ENCODE assay signal across 21 cellular contexts in genomic region chrX:9037296-9037695, GRCh38. TPM values are rescaled to one million over a fixed set of nuclear protein-coding genes. Genes with fewer than 3 reads are reported as not detected.
DNase-seq lines count a peak whose midpoint lies in the region; ATAC-seq and TF ChIP-seq lines count a peak whose summit lies in the region.
"Had no signal": no experiment of that assay in that cellular context is flagged by ENCODE, and none has a peak within 500 bp of the region (broad histone marks: within the 10 kb centered on the region; RNA-seq: fewer than 3 reads in every experiment).

No MANE protein-coding gene starts in this region.

- no peaks in the 10 kb centered on the region for H3K27me3 ChIP-seq in neural progenitor cell

- no peaks in the 10 kb centered on the region for H3K27me3 Mint-ChIP-seq in activated naive CD8-positive, alpha-beta T cell treated with anti-CD3 and anti-CD28 coated beads for 36 hours
- H3K27me3 Mint-ChIP-seq in activated naive CD8-positive, alpha-beta T cell treated with anti-CD3 and anti-CD28 coated beads, Interleukin-2, amount 50 U/mL, for 24 hours, result no peaks in the 10 kb centered on the region
- peaks cover 3% of the 10 kb centered on the region for H3K27me3 Mint-ChIP-seq in neural progenitor cell (ENCODE audit: insufficient read depth, low read depth)
- no peaks in the 10 kb centered on the region for H3K27me3 Mint-ChIP-seq in activated naive CD4-positive, alpha-beta T cell treated with anti-CD3 and anti-CD28 coated beads, Interleukin-2, amount 10 ng/mL, durations not matched to agents 7 days and 5 days
- H3K27me3 Mint-ChIP-seq: CD4-positive, alpha-beta memory T cell had no signal

- no peak overlapping the region for H3K4me3 ChIP-seq in neural progenitor cell
- H3K4me3 ChIP-seq: GM23338 had no signal

- DNase-seq in activated naive CD8-positive, alpha-beta T cell treated with anti-CD3 and anti-CD28 coated beads for 36 hours, result no peak
- DNase-seq in activated naive CD8-positive, alpha-beta T cell treated with anti-CD3 and anti-CD28 coated beads, Interleukin-2, amount 50 U/mL, for 24 hours, result no peak
- DNase-seq in M059J (ENCODE audit: low read depth) (peak; percentile 5), amniotic epithelial cell (ENCODE audit: low read depth) (peak; percentile 5), neural progenitor cell (ENCODE audit: low spot score) (no peak), RKO (ENCODE audit: low spot score) (no peak)
- no peak for DNase-seq in activated naive CD4-positive, alpha-beta T cell treated with anti-CD3 and anti-CD28 coated beads, Interleukin-2, amount 10 ng/mL, durations not matched to agents 7 days and 5 days
- DNase-seq: 8988T; C1 segment of cervical spinal cord; Calu3; CD4-positive, alpha-beta memory T cell; COR-L47; DMS53; DMS79 treated with DMSO at 0.1 percent for 48 hours; GF-D8; H9 had no signal

- no peaks in the 10 kb centered on the region for H3K36me3 ChIP-seq in neural progenitor cell

- no peak overlapping the region for H3K9ac ChIP-seq in neural progenitor cell

- H3K79me2 ChIP-seq in neural progenitor cell (ENCODE audit: low read depth), result no peaks in the 10 kb centered on the region

- no peaks in the 10 kb centered on the region for H3F3A ChIP-seq in neural progenitor cell (ENCODE audit: low read depth)

- H3K4me1 Mint-ChIP-seq in activated naive CD8-positive, alpha-beta T cell treated with anti-CD3 and anti-CD28 coated beads for 36 hours, result peaks cover 2% of the 10 kb centered on the region
- H3K4me1 Mint-ChIP-seq in activated naive CD8-positive, alpha-beta T cell treated with anti-CD3 and anti-CD28 coated beads, Interleukin-2, amount 50 U/mL, for 24 hours, result peaks cover 8% of the 10 kb centered on the region
- H3K4me1 Mint-ChIP-seq in neural progenitor cell, result no peaks in the 10 kb centered on the region
- peaks cover 6% of the 10 kb centered on the region for H3K4me1 Mint-ChIP-seq in activated naive CD4-positive, alpha-beta T cell treated with anti-CD3 and anti-CD28 coated beads, Interleukin-2, amount 10 ng/mL, durations not matched to agents 7 days and 5 days

- no peaks in the 10 kb centered on the region for H3K9me3 ChIP-seq in neural progenitor cell (ENCODE audit: low read depth)

- H3K4me2 ChIP-seq in neural progenitor cell, result no peak overlapping the region
- H3K4me2 ChIP-seq: GM23338 had no signal

- no peak for ATAC-seq in activated naive CD8-positive, alpha-beta T cell treated with anti-CD3 and anti-CD28 coated beads, Interleukin-2, amount 50 U/mL, for 24 hours
- ATAC-seq: GM23338, HCT116 had no signal

- H3K27ac Mint-ChIP-seq in activated naive CD8-positive, alpha-beta T cell treated with anti-CD3 and anti-CD28 coated beads for 36 hours, result peak overlapping the region; percentile 40
- H3K27ac Mint-ChIP-seq in activated naive CD8-positive, alpha-beta T cell treated with anti-CD3 and anti-CD28 coated beads, Interleukin-2, amount 50 U/mL, for 24 hours, result no peak overlapping the region
- no peak overlapping the region for H3K27ac Mint-ChIP-seq in neural progenitor cell
- H3K27ac Mint-ChIP-seq in activated naive CD4-positive, alpha-beta T cell treated with anti-CD3 and anti-CD28 coated beads, Interleukin-2, amount 10 ng/mL, durations not matched to agents 7 days and 5 days, result no peak overlapping the region
- H3K27ac Mint-ChIP-seq: GM23338, H9 had no signal

- peaks cover 2% of the 10 kb centered on the region for H3K36me3 Mint-ChIP-seq in activated naive CD8-positive, alpha-beta T cell treated with anti-CD3 and anti-CD28 coated beads for 36 hours
- no peaks in the 10 kb centered on the region for H3K36me3 Mint-ChIP-seq in activated naive CD8-positive, alpha-beta T cell treated with anti-CD3 and anti-CD28 coated beads, Interleukin-2, amount 50 U/mL, for 24 hours (ENCODE audit: low read depth)
- no peaks in the 10 kb centered on the region for H3K36me3 Mint-ChIP-seq in neural progenitor cell
- H3K36me3 Mint-ChIP-seq in activated naive CD4-positive, alpha-beta T cell treated with anti-CD3 and anti-CD28 coated beads, Interleukin-2, amount 10 ng/mL, durations not matched to agents 7 days and 5 days, result no peaks in the 10 kb centered on the region
- H3K36me3 Mint-ChIP-seq: CD4-positive, alpha-beta memory T cell had no signal

- H4K20me1 ChIP-seq in neural progenitor cell (ENCODE audit: low read depth), result no peaks in the 10 kb centered on the region

- H2AFZ ChIP-seq in neural progenitor cell (replicated peaks), result peak overlapping the region; percentile 34
- H2AFZ ChIP-seq: GM23338 had no signal

- CTCF ChIA-PET in activated naive CD4-positive, alpha-beta T cell treated with anti-CD3 and anti-CD28 coated beads, Interleukin-2, amount 10 ng/mL, durations not matched to agents 7 days and 5 days (lab: Charles Lee), result no interaction called here

- no peak overlapping the region for H3K27ac ChIP-seq in neural progenitor cell

- H3K4me3 Mint-ChIP-seq in activated naive CD8-positive, alpha-beta T cell treated with anti-CD3 and anti-CD28 coated beads for 36 hours, result no peak overlapping the region
- no peak overlapping the region for H3K4me3 Mint-ChIP-seq in activated naive CD8-positive, alpha-beta T cell treated with anti-CD3 and anti-CD28 coated beads, Interleukin-2, amount 50 U/mL, for 24 hours
- H3K4me3 Mint-ChIP-seq in neural progenitor cell, result no peak overlapping the region
- no peak overlapping the region for H3K4me3 Mint-ChIP-seq in activated naive CD4-positive, alpha-beta T cell treated with anti-CD3 and anti-CD28 coated beads, Interleukin-2, amount 10 ng/mL, durations not matched to agents 7 days and 5 days
- H3K4me3 Mint-ChIP-seq: CD4-positive, alpha-beta memory T cell; GM23338; H9 had no signal

- no peak for TF ChIP-seq CTCF in neural progenitor cell (IDR thresholded peaks at IDR 0.05)

- H3K9me3 Mint-ChIP-seq in activated naive CD8-positive, alpha-beta T cell treated with anti-CD3 and anti-CD28 coated beads for 36 hours, result peaks cover 4% of the 10 kb centered on the region
- no peaks in the 10 kb centered on the region for H3K9me3 Mint-ChIP-seq in activated naive CD8-positive, alpha-beta T cell treated with anti-CD3 and anti-CD28 coated beads, Interleukin-2, amount 50 U/mL, for 24 hours
- H3K9me3 Mint-ChIP-seq in neural progenitor cell, result peaks cover 3% of the 10 kb centered on the region
- H3K9me3 Mint-ChIP-seq in activated naive CD4-positive, alpha-beta T cell treated with anti-CD3 and anti-CD28 coated beads, Interleukin-2, amount 10 ng/mL, durations not matched to agents 7 days and 5 days, result no peaks in the 10 kb centered on the region
- H3K9me3 Mint-ChIP-seq: GM23338 had no signal

- no peaks in the 10 kb centered on the region for H3K4me1 ChIP-seq in neural progenitor cell

RNA-seq across cellular contexts. Expression of gene FAM9B, which starts 3.4 kb away (rescaled TPM):
- not detected for total RNA-seq in activated naive CD8-positive, alpha-beta T cell treated with anti-CD3 and anti-CD28 coated beads for 36 hours
- total RNA-seq in M059J (2014; rRNA removed; shearing (Covaris generic)), result not detected in 2 replicates
- not detected in 2 replicates for total RNA-seq in neural progenitor cell (ENCODE audit: low replicate concordance)
- total RNA-seq: CD4-positive, alpha-beta memory T cell; Daoy; G401; GM23338; H4; H9 had no signal

Comparison
In these comparisons a context has a peak if more than half of its experiments do, and no peak if none do; other contexts are left out.
1. DNase-seq: peak in M059J (single experiment) and amniotic epithelial cell (single experiment); none in activated naive CD8-positive, alpha-beta T cell treated with anti-CD3 and anti-CD28 coated beads for 36 hours (single experiment), activated naive CD8-positive, alpha-beta T cell treated with anti-CD3 and anti-CD28 coated beads, Interleukin-2, amount 50 U/mL, for 24 hours (single experiment), neural progenitor cell (single experiment), activated naive CD4-positive, alpha-beta T cell treated with anti-CD3 and anti-CD28 coated beads, Interleukin-2, amount 10 ng/mL, durations not matched to agents 7 days and 5 days (single experiment) and RKO (single experiment).